Comparison of ENCODE assay signal across 8 cellular contexts in genomic region chr18:26227051-26227672, GRCh38. TPM values are rescaled to one million over a fixed set of nuclear protein-coding genes. Genes with fewer than 3 reads are reported as not detected.
DNase-seq lines count a peak whose midpoint lies in the region; ATAC-seq and TF ChIP-seq lines count a peak whose summit lies in the region.

No MANE protein-coding gene starts in this region.

- H3K9me3 ChIP-seq in ES-I3 (ENCODE audit: control insufficient read depth, insufficient read depth, low read length): peaks cover 4% of the 10 kb centered on the region
- no peaks in the 10 kb centered on the region for H3K9me3 ChIP-seq in tibial nerve

- peaks cover 38% of the 10 kb centered on the region for H3K4me1 Mint-ChIP-seq in activated naive CD8-positive, alpha-beta T cell treated with anti-CD3 and anti-CD28 coated beads, Interleukin-2, amount 50 U/mL, for 24 hours

- H3K27me3 Mint-ChIP-seq in activated naive CD8-positive, alpha-beta T cell treated with anti-CD3 and anti-CD28 coated beads, Interleukin-2, amount 50 U/mL, for 24 hours: no peaks in the 10 kb centered on the region

- DNase-seq in HL-60 (ENCODE audit: low read depth in 1 of 2, low spot score in 1 of 2) (peak in 1 of 2 experiments; percentile 21), left colon (peak in 1 of 2 donors; percentile 26), tibial nerve (ENCODE audit: low spot score in 2 of 2) (no peak)
- DNase-seq in activated naive CD8-positive, alpha-beta T cell treated with anti-CD3 and anti-CD28 coated beads, Interleukin-2, amount 50 U/mL, for 24 hours: no peak

- H3K27ac ChIP-seq in HL-60 (replicated peaks): peak overlapping the region; percentile 91
- H3K27ac ChIP-seq in tibial nerve: peak overlapping the region; percentile 50 to 89 (median 78)

- H3K4me3 Mint-ChIP-seq in activated naive CD8-positive, alpha-beta T cell treated with anti-CD3 and anti-CD28 coated beads, Interleukin-2, amount 50 U/mL, for 24 hours: peak overlapping the region; percentile 93

- no peak for TF ChIP-seq POLR2A in tibial nerve (IDR thresholded peaks at IDR 0.05)

- peaks cover 11% of the 10 kb centered on the region for H3K36me3 Mint-ChIP-seq in activated naive CD8-positive, alpha-beta T cell treated with anti-CD3 and anti-CD28 coated beads, Interleukin-2, amount 50 U/mL, for 24 hours (ENCODE audit: low read depth)

- peak overlapping the region; percentile 96 for H3K9ac ChIP-seq in ES-I3 (ENCODE audit: low read depth, low read length)

- no peak for TF ChIP-seq CTCF in HL-60 (IDR thresholded peaks at IDR 0.05; ENCODE audit: insufficient read depth, low read length)
- TF ChIP-seq CTCF in tibial nerve (IDR thresholded peaks at IDR 0.05): no peak

- H3K36me3 ChIP-seq in ES-I3 (ENCODE audit: insufficient read depth, low read length) (no peaks in the 10 kb centered on the region), tibial nerve (no peaks in the 10 kb centered on the region)

- no peak for ATAC-seq in activated naive CD8-positive, alpha-beta T cell treated with anti-CD3 and anti-CD28 coated beads, Interleukin-2, amount 50 U/mL, for 24 hours
- ATAC-seq in left colon (peak; percentile 14), GM21515 (IDR thresholded peaks at IDR 0.05; ENCODE audit: unreplicated experiment) (no peak), GM18858 (IDR thresholded peaks at IDR 0.05; ENCODE audit: unreplicated experiment) (no peak), HG03108 (IDR thresholded peaks at IDR 0.05; ENCODE audit: unreplicated experiment) (no peak)

- WGBS in tibial nerve, 2 donors: 18 to 22% methylated on average over 26 of the region's 28 CpGs

- peak overlapping the region; percentile 88 for H3K27ac Mint-ChIP-seq in activated naive CD8-positive, alpha-beta T cell treated with anti-CD3 and anti-CD28 coated beads, Interleukin-2, amount 50 U/mL, for 24 hours

- no peaks in the 10 kb centered on the region for H3K27me3 ChIP-seq in HL-60 (ENCODE audit: insufficient read depth, poor library complexity, severe bottlenecking)
- H3K27me3 ChIP-seq in tibial nerve: no peaks in the 10 kb centered on the region

- H3K4me3 ChIP-seq in HL-60 (replicated peaks; ENCODE audit: insufficient read depth, low read length): peak overlapping the region; percentile 97
- peak overlapping the region; percentile 80 to 95 (median 90) for H3K4me3 ChIP-seq in tibial nerve

- TF ChIP-seq EP300 in tibial nerve (IDR thresholded peaks at IDR 0.05): no peak

- intact Hi-C loops in left colon (cut with DNase I, micrococcal nuclease): no loop called here

- no peaks in the 10 kb centered on the region for H3K9me3 Mint-ChIP-seq in activated naive CD8-positive, alpha-beta T cell treated with anti-CD3 and anti-CD28 coated beads, Interleukin-2, amount 50 U/mL, for 24 hours

- H3K4me1 ChIP-seq in ES-I3 (ENCODE audit: insufficient read depth, low read length): no peaks in the 10 kb centered on the region
- peaks cover 0 to 30% (median 5%) of the 10 kb centered on the region in 4 donors for H3K4me1 ChIP-seq in tibial nerve

RNA-seq across cellular contexts. Expression of gene TAF4B, which starts 0.9 kb away (rescaled TPM):
- 1 to 10 TPM; 2.6 to 3.2 TPM for total RNA-seq in left colon
- total RNA-seq in tibial nerve: 10 to 100 TPM; 13.7 to 25.5 (median 17.2) TPM
